Comparison of ENCODE assay signal across 8 cellular contexts in genomic region chr20:44747166-44748004, GRCh38. TPM values are rescaled to one million over a fixed set of nuclear protein-coding genes. Genes with fewer than 3 reads are reported as not detected.
DNase-seq lines count a peak whose midpoint lies in the region; ATAC-seq, FAIRE-seq and TF ChIP-seq lines count a peak whose summit lies in the region.

No MANE protein-coding gene starts in this region.

- H3K27ac Mint-ChIP-seq in T-helper 17 cell = peak overlapping the region; percentile 56
- no peak overlapping the region for H3K27ac Mint-ChIP-seq in astrocyte (ENCODE audit: unreplicated experiment)

- H3K36me3 Mint-ChIP-seq in T-helper 17 cell (ENCODE audit: low read depth) (peaks cover 2% of the 10 kb centered on the region), astrocyte (ENCODE audit: low read depth, unreplicated experiment) (peaks cover 1% of the 10 kb centered on the region)

- H4K20me1 ChIP-seq in astrocyte (ENCODE audit: insufficient read depth, low read length) = no peaks in the 10 kb centered on the region

- no peaks in the 10 kb centered on the region for H3K79me2 ChIP-seq in astrocyte (ENCODE audit: insufficient read depth, low read length)

- TF ChIP-seq CTCF in GM12874 (IDR thresholded peaks at IDR 0.05; ENCODE audit: insufficient read depth, low read depth, low read length) (peak; percentile 75), astrocyte (IDR thresholded peaks at IDR 0.05; ENCODE audit: insufficient read depth, low read depth, low read length) (peak; percentile 74), gastrocnemius medialis (IDR thresholded peaks at IDR 0.05 in 4 of 5, conservative IDR thresholded peaks at IDR 0.05 in 1 of 5) (peak; percentile 58 to 73 (median 61))

- DNase-seq in NCI-H1694 treated with DMSO at 0.1 percent for 48 hours (lab: John Stamatoyannopoulos, UW) = peak; percentile 64
- peak in 2 of 3 donors; percentile 18 to 39 for DNase-seq in T-helper 17 cell
- peak; percentile 50 for DNase-seq in astrocyte (ENCODE audit: low read depth)
- peak in 43 of 51 donors; percentile 3 to 83 (median 44) for DNase-seq in hypothalamus (lab: John Stamatoyannopoulos, UW)
- DNase-seq in gastrocnemius medialis = peak; percentile 28 to 63

- H2AFZ ChIP-seq in astrocyte (ENCODE audit: low read depth, low read length) = no peak overlapping the region

- intact Hi-C loops in gastrocnemius medialis (cut with DNase I; ENCODE audit: low total_unique reads) = loop anchor here (1.0 kb wide), 2 partner anchors 64 to 120 kb away; no protein-coding TSS in a partner anchor

- in situ Hi-C loops in gastrocnemius medialis (cut with MboI; ENCODE audit: low sequenced_read_pairs in 4 of 4) = loop anchor here (10.0 to 25.0 kb wide), 3 partner anchors 117 to 535 kb away; partner anchors contain the start of gene OSER1 (in 2 of the 4)

- H3K4me1 Mint-ChIP-seq in T-helper 17 cell = peaks cover 16% of the 10 kb centered on the region
- peaks cover 2% of the 10 kb centered on the region for H3K4me1 Mint-ChIP-seq in astrocyte (ENCODE audit: low read depth, unreplicated experiment)

- H3K4me3 Mint-ChIP-seq in T-helper 17 cell (peak overlapping the region; percentile 56), astrocyte (ENCODE audit: unreplicated experiment) (no peak overlapping the region)

- no peak overlapping the region for H3K4me2 ChIP-seq in astrocyte (ENCODE audit: low read length)

- ATAC-seq in T-helper 17 cell (peak; percentile 55), gastrocnemius medialis (peak; percentile 50 to 57), HG03571 (IDR thresholded peaks at IDR 0.05; ENCODE audit: unreplicated experiment) (no peak), GM18868 (IDR thresholded peaks at IDR 0.05; ENCODE audit: unreplicated experiment) (no peak)

- no peaks in the 10 kb centered on the region for H3K9me3 ChIP-seq in T-helper 17 cell (ENCODE audit: control insufficient read depth, low read length, poor library complexity, severe bottlenecking)
- H3K9me3 ChIP-seq in astrocyte (ENCODE audit: insufficient read depth, low read depth, low read length) = no peaks in the 10 kb centered on the region
- H3K9me3 ChIP-seq in gastrocnemius medialis = no peaks in the 10 kb centered on the region

- no peaks in the 10 kb centered on the region for H3K9me3 Mint-ChIP-seq in astrocyte (ENCODE audit: unreplicated experiment)

- H3K27ac ChIP-seq in astrocyte (ENCODE audit: low read depth, low read length) (no peak overlapping the region), gastrocnemius medialis (no peak overlapping the region)

- peaks cover 48% of the 10 kb centered on the region for H3K27me3 Mint-ChIP-seq in T-helper 17 cell
- H3K27me3 Mint-ChIP-seq in astrocyte (ENCODE audit: low read depth, unreplicated experiment) = peaks cover 52% of the 10 kb centered on the region

- H3K4me1 ChIP-seq in astrocyte (ENCODE audit: insufficient read depth, low read length) (peaks cover 12% of the 10 kb centered on the region), gastrocnemius medialis (peaks cover 0 to 10% of the 10 kb centered on the region in 2 donors)

- H3K27me3 ChIP-seq in astrocyte (ENCODE audit: insufficient read depth, low read length) (peaks cover 45% of the 10 kb centered on the region), gastrocnemius medialis (peaks cover 10 to 13% (median 12%) of the 10 kb centered on the region in 3 donors)

- FAIRE-seq in astrocyte (lab: Jason Lieb, UNC) = no peak

- H3K36me3 ChIP-seq in astrocyte (ENCODE audit: insufficient read depth, low read length) (no peaks in the 10 kb centered on the region), gastrocnemius medialis (no peaks in the 10 kb centered on the region)

- no peak for TF ChIP-seq POLR2A in gastrocnemius medialis (IDR thresholded peaks at IDR 0.05)

- no peak overlapping the region for H3K4me3 ChIP-seq in astrocyte (ENCODE audit: insufficient read depth, low read depth, low read length)
- H3K4me3 ChIP-seq in gastrocnemius medialis = no peak overlapping the region

- no peak overlapping the region for H3K9ac ChIP-seq in astrocyte (ENCODE audit: low read length)

RNA-seq across cellular contexts. Expression of gene KCNK15, which starts 1.7 kb away (rescaled TPM):
- total RNA-seq in T-helper 17 cell = not detected
- 0.14 and 0.17 TPM in 2 replicates for total RNA-seq in astrocyte
- total RNA-seq in gastrocnemius medialis = under 1 TPM in 1 of 4 donors, not detected in 3; 0.20 TPM

RNA-seq across cellular contexts. Expression of gene CCN5, which starts 32.2 kb away (rescaled TPM):
- total RNA-seq in T-helper 17 cell (not detected), astrocyte (not detected in 2 replicates), gastrocnemius medialis (10 to 100 TPM; 16.4 to 65.3 (median 45.7) TPM)

Comparison
In these comparisons a context has a peak if more than half of its experiments do, and no peak if none do; other contexts are left out.
1. ATAC-seq: peak in T-helper 17 cell (single experiment) and gastrocnemius medialis (2 of 2); none in HG03571 (single experiment) and GM18868 (single experiment).
2. RNA of gene CCN5, which starts 32.2 kb away (total RNA-seq): 16.4 to 65.3 TPM in gastrocnemius medialis; not detected in T-helper 17 cell and not detected in astrocyte; every median in the first group is over 10 times any median in the second.
3. Peak in every context shown above with its lines, with median percentiles within 50 percentile points of each other: CTCF ChIP-seq and DNase-seq.